ENCODE assay signal across 8 cellular contexts in genomic region chr22:45008853-45009751, GRCh38. TPM values are rescaled to one million over a fixed set of nuclear protein-coding genes. Genes with fewer than 3 reads are reported as not detected.
DNase-seq lines count a peak whose midpoint lies in the region; ATAC-seq and TF ChIP-seq lines count a peak whose summit lies in the region.

No MANE protein-coding gene starts in this region.

- no peaks in the 10 kb centered on the region for H3K9me3 Mint-ChIP-seq in natural killer cell
- H3K9me3 Mint-ChIP-seq in natural killer cell treated with Interleukin-12 subunit alpha and Interleukin-12 subunit beta and Interleukin-15 and Interleukin-18, amount 100 ng/mL, for 72 hours = no peaks in the 10 kb centered on the region
- peaks cover 0 to 5% (median 0%) of the 10 kb centered on the region in 5 experiments for H3K9me3 Mint-ChIP-seq in brain
- H3K9me3 Mint-ChIP-seq in memory B cell = no peaks in the 10 kb centered on the region

- DNase-seq in natural killer cell (no peak), memory B cell (ENCODE audit: low spot score in 2 of 2) (no peak), KG1 (lab: John Stamatoyannopoulos, UW) (no peak)
- DNase-seq in natural killer cell treated with Interleukin-12 subunit alpha and Interleukin-12 subunit beta and Interleukin-15 and Interleukin-18, amount 100 ng/mL, for 72 hours (ENCODE audit: low spot score) = no peak

- ATAC-seq in natural killer cell (no peak), memory B cell (ENCODE audit: low read depth) (no peak), GM19328 (IDR thresholded peaks at IDR 0.05; ENCODE audit: unreplicated experiment) (no peak), HG03354 (IDR thresholded peaks at IDR 0.05; ENCODE audit: poor library complexity, severe bottlenecking, unreplicated experiment) (no peak), GM21528 (IDR thresholded peaks at IDR 0.05; ENCODE audit: low FRiP score, unreplicated experiment) (no peak)
- ATAC-seq in natural killer cell treated with Interleukin-12 subunit alpha and Interleukin-12 subunit beta and Interleukin-15 and Interleukin-18, amount 100 ng/mL, for 72 hours = no peak

- H3K4me1 Mint-ChIP-seq in natural killer cell = peaks cover 13 to 14% of the 10 kb centered on the region in 2 donors
- peaks cover 9 to 10% of the 10 kb centered on the region in 2 donors for H3K4me1 Mint-ChIP-seq in natural killer cell treated with Interleukin-12 subunit alpha and Interleukin-12 subunit beta and Interleukin-15 and Interleukin-18, amount 100 ng/mL, for 72 hours (ENCODE audit: low read depth in 2 of 2)
- H3K4me1 Mint-ChIP-seq in brain = peaks cover 34% of the 10 kb centered on the region
- peaks cover 6% of the 10 kb centered on the region for H3K4me1 Mint-ChIP-seq in memory B cell

- H3K36me3 Mint-ChIP-seq in natural killer cell (no peaks in the 10 kb centered on the region), brain (peaks cover 5% of the 10 kb centered on the region), memory B cell (peaks cover 3% of the 10 kb centered on the region)
- H3K36me3 Mint-ChIP-seq in natural killer cell treated with Interleukin-12 subunit alpha and Interleukin-12 subunit beta and Interleukin-15 and Interleukin-18, amount 100 ng/mL, for 72 hours = peaks cover 6% of the 10 kb centered on the region

- TF ChIP-seq CTCF in natural killer cell (IDR thresholded peaks at IDR 0.05) = no peak
- TF ChIP-seq CTCF in brain (conservative IDR thresholded peaks at IDR 0.05) = no peak

- peak overlapping the region; percentile 17 for H3K4me3 Mint-ChIP-seq in natural killer cell
- no peak overlapping the region for H3K4me3 Mint-ChIP-seq in natural killer cell treated with Interleukin-12 subunit alpha and Interleukin-12 subunit beta and Interleukin-15 and Interleukin-18, amount 100 ng/mL, for 72 hours
- peak overlapping the region; percentile 83 to 90 (median 84) for H3K4me3 Mint-ChIP-seq in brain
- peak overlapping the region; percentile 32 for H3K4me3 Mint-ChIP-seq in memory B cell

- H3K27me3 Mint-ChIP-seq in natural killer cell (ENCODE audit: low read depth in 2 of 2) (peaks cover 55 to 59% of the 10 kb centered on the region in 2 donors), brain (no peaks in the 10 kb centered on the region), memory B cell (peaks cover 22% of the 10 kb centered on the region)
- peaks cover 43 to 49% of the 10 kb centered on the region in 2 donors for H3K27me3 Mint-ChIP-seq in natural killer cell treated with Interleukin-12 subunit alpha and Interleukin-12 subunit beta and Interleukin-15 and Interleukin-18, amount 100 ng/mL, for 72 hours

- intact Hi-C loops in natural killer cell (cut with micrococcal nuclease) = no loop called here

- H3K27ac Mint-ChIP-seq in natural killer cell (no peak overlapping the region), brain (peak overlapping the region in 4 of 5 experiments; percentile 81 to 91 (median 84)), memory B cell (no peak overlapping the region)
- H3K27ac Mint-ChIP-seq in natural killer cell treated with Interleukin-12 subunit alpha and Interleukin-12 subunit beta and Interleukin-15 and Interleukin-18, amount 100 ng/mL, for 72 hours = no peak overlapping the region

RNA-seq across cellular contexts. Expression of gene PHF21B, which starts 0.7 kb away (rescaled TPM):
- total RNA-seq in natural killer cell = not detected
- total RNA-seq in natural killer cell treated with Interleukin-12 subunit alpha and Interleukin-12 subunit beta and Interleukin-15 and Interleukin-18, amount 100 ng/mL, for 72 hours = under 1 TPM in 1 of 2 donors, not detected in 1; 0.36 TPM
- 8.2 TPM for polyA plus RNA-seq in brain (ENCODE audit: insufficient read depth, low read depth, low replicate concordance)

Comparison
In these comparisons a context has a peak if more than half of its experiments do, and no peak if none do; other contexts are left out.
1. H3K27ac Mint-ChIP-seq: peak in brain (4 of 5); none in natural killer cell (0 of 2), natural killer cell treated with Interleukin-12 subunit alpha and Interleukin-12 subunit beta and Interleukin-15 and Interleukin-18, amount 100 ng/mL, for 72 hours (0 of 2) and memory B cell (single experiment).